ENCODE assay signal across 17 cellular contexts in genomic region chr9:2761424-2761823, GRCh38. TPM values are rescaled to one million over a fixed set of nuclear protein-coding genes. Genes with fewer than 3 reads are reported as not detected.
DNase-seq lines count a peak whose midpoint lies in the region; ATAC-seq and TF ChIP-seq lines count a peak whose summit lies in the region.
"Had no signal": no experiment of that assay in that cellular context is flagged by ENCODE, and none has a peak within 500 bp of the region (broad histone marks: within the 10 kb centered on the region; RNA-seq: fewer than 3 reads in every experiment).

No MANE protein-coding gene starts in this region.

- H3K36me3 ChIP-seq in body of pancreas (replicated peaks in 1 of 2; ENCODE audit: insufficient read depth in 1 of 2, low read depth in 2 of 2) = no peaks in the 10 kb centered on the region
- peaks cover 8% of the 10 kb centered on the region; the same call in 1 of the 2 replicates for H3K36me3 ChIP-seq in BE2C
- H3K36me3 ChIP-seq: stomach had no signal

- H3K27ac ChIP-seq in body of pancreas = peak overlapping the region in 1 of 4 donors; percentile 33
- H3K27ac ChIP-seq: esophagus squamous epithelium, KMS-11, PC-9, stomach had no signal

- WGBS in body of pancreas, 2 donors = 65 to 66% methylated on average over 4 of the region's 4 CpGs

- intact Hi-C loops in body of pancreas (cut with DNase I) = no loop called here

- no peak for TF ChIP-seq CTCF in body of pancreas (IDR thresholded peaks at IDR 0.05)
- TF ChIP-seq CTCF in BE2C (IDR thresholded peaks at IDR 0.05; ENCODE audit: low read depth, low read length) = no peak

- no peak for DNase-seq in body of pancreas
- DNase-seq in NCI-H524 treated with DMSO at 0.1 percent for 48 hours (lab: John Stamatoyannopoulos, UW) = no peak
- DNase-seq in superior temporal gyrus (ENCODE audit: extremely low spot score) = no peak
- DNase-seq in BE2C = no peak
- no peak for DNase-seq in stimulated activated CD8-positive, alpha-beta memory T cell treated with anti-CD3 and anti-CD28 coated beads, Interleukin-4, amount 100 ng/mL, for 48 hours
- DNase-seq: C1 segment of cervical spinal cord; cerebellar nuclear complex; esophagus squamous epithelium; PC-9; stimulated activated CD4-positive, alpha-beta T cell treated with anti-CD3 and anti-CD28 coated beads, Interleukin-2, amount 100 ng/mL, for 48 hours; stomach; T-helper 1 cell had no signal

- ATAC-seq in GM18907 (IDR thresholded peaks at IDR 0.05; ENCODE audit: unreplicated experiment) (peak; percentile 84), GM21737 (IDR thresholded peaks at IDR 0.05; ENCODE audit: unreplicated experiment) (peak; percentile 60), HG03139 (IDR thresholded peaks at IDR 0.05; ENCODE audit: unreplicated experiment) (peak; percentile 65), body of pancreas (peak; percentile 27)

- H3K9me3 ChIP-seq in body of pancreas (no peaks in the 10 kb centered on the region), BE2C (no peaks in the 10 kb centered on the region)
- H3K9me3 ChIP-seq: esophagus squamous epithelium, stomach had no signal

- peaks cover 17% of the 10 kb centered on the region for H3K4me1 ChIP-seq in body of pancreas
- no peaks in the 10 kb centered on the region for H3K4me1 ChIP-seq in BE2C

- TF ChIP-seq POLR2A in body of pancreas (IDR thresholded peaks at IDR 0.05) = no peak

- H3K27me3 ChIP-seq in body of pancreas (no peaks in the 10 kb centered on the region), BE2C (no peaks in the 10 kb centered on the region)
- H3K27me3 ChIP-seq: esophagus squamous epithelium, stomach had no signal

- H3K4me3 ChIP-seq in body of pancreas (no peak overlapping the region), BE2C (ENCODE audit: low read depth, low read length) (no peak overlapping the region)
- H3K4me3 ChIP-seq: esophagus squamous epithelium, PC-9, stomach had no signal

RNA-seq across cellular contexts. Expression of gene KCNV2, which starts 44.1 kb away (rescaled TPM):
- not detected for total RNA-seq in body of pancreas
- 1.8 TPM for polyA plus RNA-seq in BE2C (2012; ENCODE audit: insufficient read depth, insufficient read length, low read depth)
- total RNA-seq: Daoy, esophagus squamous epithelium, PC-9, stomach had no signal
- polyA plus RNA-seq: stomach had no signal

Comparison
In these comparisons a context has a peak if more than half of its experiments do, and no peak if none do; other contexts are left out.
1. ATAC-seq: peak in every context shown above with its lines; median percentile 84 in GM18907; 65 in HG03139; 60 in GM21737; 27 in body of pancreas.